9 cellular contexts compared by ENCODE assay signal in the genomic region with DNA sequence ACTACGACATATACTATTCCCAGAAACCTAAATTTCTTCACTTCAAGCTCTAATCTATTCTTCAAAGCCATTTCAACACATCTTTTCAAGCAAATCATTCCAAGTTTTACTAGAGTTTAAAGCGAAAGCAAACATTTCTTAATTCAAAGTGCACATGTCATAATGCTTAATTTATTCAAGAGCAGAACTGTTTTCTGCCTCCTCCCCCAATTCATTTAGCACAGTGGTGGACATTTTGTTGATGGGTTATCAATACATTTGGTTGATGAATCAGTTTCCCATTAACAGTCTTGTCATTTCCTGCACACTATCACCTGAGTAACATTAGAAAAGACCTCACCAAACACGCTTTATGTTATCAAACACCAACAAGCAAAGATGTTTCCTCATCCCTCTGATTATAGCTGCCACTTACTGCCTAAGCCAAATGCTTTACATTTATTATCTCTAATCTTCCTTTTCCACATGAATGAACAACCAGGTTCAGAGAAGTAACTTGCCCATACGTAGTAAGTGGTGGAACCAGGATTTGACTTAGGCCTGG. TPM values are rescaled to one million over a fixed set of nuclear protein-coding genes. Genes with fewer than 3 reads are reported as not detected.
DNase-seq lines count a peak whose midpoint lies in the region; ATAC-seq and TF ChIP-seq lines count a peak whose summit lies in the region.
"Had no signal": no experiment of that assay in that cellular context is flagged by ENCODE, and none has a peak within 500 bp of the region (broad histone marks: within the 10 kb centered on the region; RNA-seq: fewer than 3 reads in every experiment).

No MANE protein-coding gene starts in this region.

- H3K27me3 ChIP-seq in BJ (ENCODE audit: control insufficient read depth, insufficient read depth, low read length): no peaks in the 10 kb centered on the region

- peak overlapping the region; percentile 93 for H3K4me3 Mint-ChIP-seq in chondrocyte (ENCODE audit: unreplicated experiment)
- peak overlapping the region; percentile 93 for H3K4me3 Mint-ChIP-seq in natural killer cell

- intact Hi-C loops in natural killer cell (cut with micrococcal nuclease): loop anchor here (2.0 to 5.0 kb wide), 2 partner anchors 23 to 292 kb away; no protein-coding TSS in a partner anchor

- ATAC-seq in natural killer cell: no peak
- ATAC-seq in GM18520 (IDR thresholded peaks at IDR 0.05; ENCODE audit: unreplicated experiment): no peak

- CTCF ChIA-PET in BJ (lab: Yijun Ruan, JAX): interaction anchor here (1.3 to 4.8 kb wide), 3 partner anchors 17 to 298 kb away, joined by 3 to 33 read pairs (median 9); no protein-coding TSS in a partner anchor

- peak overlapping the region; percentile 95 for H3K4me3 ChIP-seq in BJ (ENCODE audit: low read depth, low read length)

- TF ChIP-seq CTCF in BJ (IDR thresholded peaks at IDR 0.05; ENCODE audit: insufficient read depth, low read depth, low read length) (no peak), chondrocyte (IDR thresholded peaks at IDR 0.05) (no peak), natural killer cell (IDR thresholded peaks at IDR 0.05) (no peak)

- H3K27ac Mint-ChIP-seq in chondrocyte (ENCODE audit: unreplicated experiment) (peak overlapping the region; percentile 98), natural killer cell (peak overlapping the region; percentile 94 to 95)

- H3K36me3 Mint-ChIP-seq in chondrocyte (ENCODE audit: low read depth): peaks cover 3% of the 10 kb centered on the region
- H3K36me3 Mint-ChIP-seq in natural killer cell: no peaks in the 10 kb centered on the region

- H3K4me1 Mint-ChIP-seq in chondrocyte (ENCODE audit: low read depth): peaks cover 40% of the 10 kb centered on the region
- peaks cover 46% of the 10 kb centered on the region in 2 donors for H3K4me1 Mint-ChIP-seq in natural killer cell

- POLR2A ChIA-PET in BJ (lab: Charles Lee): no interaction called here

- peak overlapping the region; percentile 99 for H3K27ac ChIP-seq in KOPT-K1 (ENCODE audit: low read depth, low read length, poor library complexity, severe bottlenecking)

- H3K9me3 ChIP-seq in KOPT-K1 (ENCODE audit: insufficient read depth, low read length, poor library complexity, severe bottlenecking): no peaks in the 10 kb centered on the region

- H3K27me3 Mint-ChIP-seq in chondrocyte (ENCODE audit: low read depth) (no peaks in the 10 kb centered on the region), natural killer cell (ENCODE audit: low read depth in 2 of 2) (no peaks in the 10 kb centered on the region)

- H3K36me3 ChIP-seq in BJ (ENCODE audit: control insufficient read depth, insufficient read depth, low read length) (no peaks in the 10 kb centered on the region; the same call in 1 of the 2 replicates), KOPT-K1 (ENCODE audit: insufficient read depth, low read length) (peaks cover 47% of the 10 kb centered on the region)

- H3K9me3 Mint-ChIP-seq in chondrocyte (ENCODE audit: low read depth) (no peaks in the 10 kb centered on the region), natural killer cell (no peaks in the 10 kb centered on the region)

- DNase-seq in BJ (ENCODE audit: low read depth) (no peak), chondrocyte (ENCODE audit: low spot score) (no peak), natural killer cell (peak; percentile 1), germinal center (ENCODE audit: low spot score) (no peak), hippocampal formation (lab: John Stamatoyannopoulos, UW) (no peak)
- DNase-seq in NK-92 treated with Interleukin-12 subunit alpha and Interleukin-12 subunit beta, amount 100 ng/mL, for 24 hours (lab: John Stamatoyannopoulos, UW): no peak
- DNase-seq: activated CD4-positive, alpha-beta T cell treated with anti-CD3 and anti-CD28 coated beads for 1 hour had no signal

RNA-seq across cellular contexts. Expression of a gene that starts 2.0 kb away (rescaled TPM):
- polyA plus RNA-seq in BJ (2011; rRNA removed): 19.6 and 30.7 TPM in 2 replicates
- 20.5 and 22.7 TPM in 2 replicates for polyA minus RNA-seq in BJ (2011; rRNA and poly(A)+ RNA removed)
- total RNA-seq in chondrocyte (49.1 to 65.2 TPM (median 50.1 TPM) in 3 replicates), natural killer cell (100 to 1,000 TPM in 2 of 3 donors, 10 to 100 TPM in 1; 90.2 to 114 (median 101) TPM)

RNA-seq across cellular contexts. Expression of a gene that starts 51.0 kb away (rescaled TPM):
- polyA plus RNA-seq in BJ (2011; rRNA removed): 20.9 and 35.6 TPM in 2 replicates
- 21.7 and 27.8 TPM in 2 replicates for polyA minus RNA-seq in BJ (2011; rRNA and poly(A)+ RNA removed)
- total RNA-seq in chondrocyte (15.2 to 24.5 TPM (median 15.6 TPM) in 3 replicates), natural killer cell (10 to 100 TPM in 1 of 3 donors, 1 to 10 TPM in 2; 8.0 to 11.2 (median 8.8) TPM)

RNA-seq across cellular contexts. Expression of a gene that starts 56.0 kb away (rescaled TPM):
- polyA plus RNA-seq in BJ (2011; rRNA removed): 16.3 and 18.8 TPM in 2 replicates
- polyA minus RNA-seq in BJ (2011; rRNA and poly(A)+ RNA removed): 6.6 and 6.8 TPM in 2 replicates
- total RNA-seq in chondrocyte (11.7 to 15.4 TPM (median 13.8 TPM) in 3 replicates), natural killer cell (not detected)

RNA-seq across cellular contexts. Expression of a gene that starts 56.6 kb away (rescaled TPM):
- 12.8 and 19.8 TPM in 2 replicates for polyA plus RNA-seq in BJ (2011; rRNA removed)
- 20.9 and 26.4 TPM in 2 replicates for polyA minus RNA-seq in BJ (2011; rRNA and poly(A)+ RNA removed)
- total RNA-seq in chondrocyte: 12.6 to 20.7 TPM (median 14.8 TPM) in 3 replicates
- total RNA-seq in natural killer cell: 1 to 10 TPM in 1 of 3 donors, under 1 TPM in 2; 0.54 to 1.6 (median 0.79) TPM

Comparison
In these comparisons a context has a peak if more than half of its experiments do, and no peak if none do; other contexts are left out.
1. RNA of a gene that starts 56.0 kb away (total RNA-seq): 11.7 to 15.4 TPM in chondrocyte; not detected in natural killer cell; every median in the first group is over 10 times any median in the second.